ENCODE assay signal across 8 cellular contexts in genomic region chr16:57485916-57486857, GRCh38. TPM values are rescaled to one million over a fixed set of nuclear protein-coding genes. Genes with fewer than 3 reads are reported as not detected.
DNase-seq lines count a peak whose midpoint lies in the region; ATAC-seq, FAIRE-seq and TF ChIP-seq lines count a peak whose summit lies in the region.

Gene DOK4, minus strand, starts transcription at chr16:57486493. Its CDS starts 6,986 bp downstream, at chr16:57479507.

- H3K9ac ChIP-seq in HepG2 (ENCODE audit: insufficient read depth, low read depth, low read length), result peak within 1 kb of the TSS; percentile 88

- peaks cover 66% of the 10 kb centered on the region for H3K4me1 ChIP-seq in HepG2 (ENCODE audit: insufficient read depth, low read length)

- H2AFZ ChIP-seq in HepG2 (ENCODE audit: low read length), result peak within 1 kb of the TSS; percentile 94

- TF ChIP-seq RAD21 in HepG2 (CRISPR knock-in tag; IDR thresholded peaks at IDR 0.05), result no peak; the same call in 1 of the 2 replicates

- TF ChIP-seq CTCF in HepG2 (CRISPR knock-in tag; IDR thresholded peaks at IDR 0.05), result no peak

- in situ Hi-C loops in HepG2 (cut with HindIII; ENCODE audit: extremely low pct_ligation_motif_present, low pct_unique_long_range_greater_than_20kb), result no loop called here

- no peak; a peak in 1 of 4 replicates for TF ChIP-seq EP300 in HepG2 (IDR thresholded peaks at IDR 0.05; ENCODE audit: low read depth in 2 of 2, low read length in 2 of 2)
- TF ChIP-seq EP300 in HepG2 (CRISPR knock-in tag; IDR thresholded peaks at IDR 0.05; ENCODE audit: borderline replicate concordance), result no peak

- intact Hi-C loops in HepG2 (cut with micrococcal nuclease; ENCODE audit: unreplicated experiment), result no loop called here

- H3K27ac ChIP-seq in HepG2 (ENCODE audit: extremely low read length, insufficient read depth, low read length), result peak within 1 kb of the TSS; percentile 56

- WGBS in HepG2 (ENCODE audit: low lambda C conversion rate), result 2% methylated on average over 26 of the region's 73 CpGs

- H3K4me2 ChIP-seq in HepG2 (ENCODE audit: low read depth, low read length), result peak within 1 kb of the TSS; percentile 100

- peaks cover 20% of the 10 kb centered on the region for H3K79me2 ChIP-seq in HepG2 (ENCODE audit: insufficient read depth, low read length)

- TF ChIP-seq POLR2A in HepG2 (IDR thresholded peaks at IDR 0.05; ENCODE audit: insufficient read depth in 1 of 2, low read depth in 2 of 2, low read length in 2 of 2), result peak in 1 of 2 experiments; percentile 80; a peak in 2 of 4 replicates

- DNase-seq in NCI-H2107 (lab: John Stamatoyannopoulos, UW) (peak; percentile 60), NCI-H2107 treated with DMSO at 0.1 percent for 48 hours (lab: John Stamatoyannopoulos, UW; ENCODE audit: unreplicated experiment) (no peak), NCI-H2171 (lab: John Stamatoyannopoulos, UW) (peak; percentile 73), dedifferentiated amniotic fluid mesenchymal stem cell (ENCODE audit: extremely low spot score) (peak; percentile 58), HepG2 (ENCODE audit: low spot score) (no peak)
- peak; percentile 78 for DNase-seq in activated CD4-positive, alpha-beta T cell treated with anti-CD3 and anti-CD28 coated beads, Interleukin-2, amount 50 U/mL, for 1 hour
- peak; percentile 79 to 83 for DNase-seq in stimulated activated CD4-positive, alpha-beta T cell treated with anti-CD3 and anti-CD28 coated beads, Interleukin-2, amount 100 ng/mL, for 48 hours

- CTCF ChIA-PET in HepG2 (lab: Yijun Ruan, JAX; ENCODE audit: low intra/inter-chr PET ratio, low total read pairs), result no interaction called here

- H3K36me3 ChIP-seq in HepG2 (replicated peaks in 1 of 2; ENCODE audit: control insufficient read depth in 1 of 2, insufficient read depth in 2 of 2, low read length in 2 of 2), result no peaks in the 10 kb centered on the region

- no TSS peak for BruUV-seq in HepG2 (replicated peaks; lab: Mats Ljungman, UMichigan)

- POLR2A ChIA-PET in HepG2 (lab: Yijun Ruan, JAX), result interaction anchor here (0.6 to 3.2 kb wide), 12 partner anchors 10 to 190 kb away, joined by 3 to 31 read pairs (median 6); partner anchors contain the start of genes CIAPIN1, COQ9, CX3CL1 and POLR2C

- ATAC-seq in HG02840 (IDR thresholded peaks at IDR 0.05; ENCODE audit: low FRiP score, unreplicated experiment) (peak; percentile 65), HepG2 (peak; percentile 82)

- FAIRE-seq in HepG2 (lab: Jason Lieb, UNC), result no peak

- H3K9me3 ChIP-seq in HepG2 (ENCODE audit: low read length), result no peaks in the 10 kb centered on the region

- no peaks in the 10 kb centered on the region for H4K20me1 ChIP-seq in HepG2 (ENCODE audit: insufficient read depth, low read length)

- peaks cover 0 to 6% of the 10 kb centered on the region in 2 experiments; a peak in 1 of 5 replicates for H3K27me3 ChIP-seq in HepG2 (ENCODE audit: control insufficient read depth in 1 of 2, insufficient read depth in 2 of 2, low read length in 2 of 2)

- H3K4me3 ChIP-seq in HepG2 (replicated peaks in 1 of 3; ENCODE audit: insufficient read depth in 1 of 3, low read depth in 2 of 3, low read length in 3 of 3), result peak within 1 kb of the TSS; percentile 91 to 97 (median 96)

TF ChIP-seq in HepG2, 621 proteins besides CTCF, POLR2A, EP300 and RAD21 (continues in another document):
- TF ChIP-seq HNF1A (IDR thresholded peaks at IDR 0.05; ENCODE audit: low read depth) (no peak), HNF1A (CRISPR knock-in tag; IDR thresholded peaks at IDR 0.05; ENCODE audit: borderline replicate concordance) (0 out of 2 replicates have a peak, but pooled peaks have one; percentile 39), KDM3A (CRISPR knock-in tag; IDR thresholded peaks at IDR 0.05; ENCODE audit: low read depth) (0 out of 2 replicates have a peak, but pooled peaks have one; percentile 15), RARG (CRISPR knock-in tag; IDR thresholded peaks at IDR 0.05; ENCODE audit: low read depth) (peak; percentile 28; the same call in 1 of the 2 replicates), MXD3 (CRISPR knock-in tag; IDR thresholded peaks at IDR 0.05) (peak; percentile 27; the same call in 1 of the 2 replicates), HES4 (CRISPR knock-in tag; IDR thresholded peaks at IDR 0.05; ENCODE audit: borderline replicate concordance) (peak; percentile 61; the same call in 1 of the 2 replicates), ZBTB2 (CRISPR knock-in tag; IDR thresholded peaks at IDR 0.05; ENCODE audit: low read depth) (0 out of 2 replicates have a peak, but pooled peaks have one; percentile 15), RARA (CRISPR knock-in tag; IDR thresholded peaks at IDR 0.05) (0 out of 2 replicates have a peak, but pooled peaks have one; percentile 13), TBX3 (IDR thresholded peaks at IDR 0.05; ENCODE audit: borderline replicate concordance) (no peak), DPF2 (CRISPR knock-in tag; IDR thresholded peaks at IDR 0.05; ENCODE audit: borderline replicate concordance, low read depth) (0 out of 2 replicates have a peak, but pooled peaks have one; percentile 37), ERF (CRISPR knock-in tag; IDR thresholded peaks at IDR 0.05) (0 out of 2 replicates have a peak, but pooled peaks have one; percentile 41), WIZ (CRISPR knock-in tag; IDR thresholded peaks at IDR 0.05) (0 out of 2 replicates have a peak, but pooled peaks have one; percentile 28)

RNA-seq across cellular contexts. Expression of gene DOK4, which starts in this region (rescaled TPM):
- 52.7 and 55.5 TPM in 2 replicates for total RNA-seq in HepG2 (2016; rRNA removed; fragmentation: Illumina TruSeq; extraction: Trizol)
- total RNA-seq in HepG2 (2016; cell fraction: cytosol; rRNA removed; fragmentation: Illumina TruSeq; extraction: Trizol; ENCODE audit: low read depth), result 23.8 and 26.8 TPM in 2 replicates
- 51.4 and 51.5 TPM in 2 replicates for total RNA-seq in HepG2 (2016; cell fraction: insoluble cytoplasmic fraction; rRNA removed; fragmentation: Illumina TruSeq; extraction: Trizol)
- 58.5 and 70.1 TPM in 2 replicates for total RNA-seq in HepG2 (2016; cell fraction: membrane; rRNA removed; fragmentation: Illumina TruSeq; extraction: Trizol)
- 32.8 and 34.6 TPM in 2 replicates for total RNA-seq in HepG2 (2016; cell fraction: nucleus; rRNA removed; fragmentation: Illumina TruSeq; extraction: Trizol)
- polyA plus RNA-seq in HepG2 (2011; rRNA removed), result 70.0 and 92.5 TPM in 2 replicates
- polyA plus RNA-seq in HepG2 (2011; cell fraction: cytosol; rRNA removed), result 59.9 and 66.8 TPM in 2 replicates
- polyA plus RNA-seq in HepG2 (2011; cell fraction: nucleus; rRNA removed), result 136 and 138 TPM in 2 replicates
- polyA plus RNA-seq in HepG2 (2012), result 41.9 and 45.8 TPM in 2 replicates
- polyA plus RNA-seq in HepG2 (2016; cell fraction: cytosol; fragmentation: Illumina TruSeq; extraction: Trizol; ENCODE audit: low read depth), result 31.1 and 35.0 TPM in 2 replicates
- polyA plus RNA-seq in HepG2 (2016; cell fraction: insoluble cytoplasmic fraction; fragmentation: Illumina TruSeq; extraction: Trizol; ENCODE audit: low read depth), result 59.2 and 63.5 TPM in 2 replicates
- 57.7 and 60.6 TPM in 2 replicates for polyA plus RNA-seq in HepG2 (2016; cell fraction: membrane; fragmentation: Illumina TruSeq; extraction: Trizol; ENCODE audit: low read depth)
- polyA plus RNA-seq in HepG2 (2016; cell fraction: nucleus; fragmentation: Illumina TruSeq; extraction: Trizol; ENCODE audit: insufficient read depth, low read depth), result 72.2 and 73.9 TPM in 2 replicates
- 45.3 and 104 TPM in 2 replicates for polyA minus RNA-seq in HepG2 (2011; rRNA and poly(A)+ RNA removed; ENCODE audit: low replicate concordance)
- 28.8 and 30.7 TPM in 2 replicates for polyA minus RNA-seq in HepG2 (2011; cell fraction: cytosol; rRNA and poly(A)+ RNA removed)
- polyA minus RNA-seq in HepG2 (2011; cell fraction: nucleus; rRNA and poly(A)+ RNA removed), result 20.1 and 26.6 TPM in 2 replicates

Comparison
In these comparisons a context has a peak if more than half of its experiments do, and no peak if none do; other contexts are left out.
1. DNase-seq: peak in NCI-H2107 (single experiment), NCI-H2171 (single experiment), activated CD4-positive, alpha-beta T cell treated with anti-CD3 and anti-CD28 coated beads, Interleukin-2, amount 50 U/mL, for 1 hour (single experiment), dedifferentiated amniotic fluid mesenchymal stem cell (single experiment) and stimulated activated CD4-positive, alpha-beta T cell treated with anti-CD3 and anti-CD28 coated beads, Interleukin-2, amount 100 ng/mL, for 48 hours (2 of 2); none in NCI-H2107 treated with DMSO at 0.1 percent for 48 hours (single experiment) and HepG2 (single experiment).